Comparison of ENCODE assay signal across 20 cellular contexts in genomic region chr5:176883700-176884570, GRCh38. TPM values are rescaled to one million over a fixed set of nuclear protein-coding genes. Genes with fewer than 3 reads are reported as not detected.
DNase-seq lines count a peak whose midpoint lies in the region; ATAC-seq and TF ChIP-seq lines count a peak whose summit lies in the region.
"Had no signal": no experiment of that assay in that cellular context is flagged by ENCODE, and none has a peak within 500 bp of the region (broad histone marks: within the 10 kb centered on the region; RNA-seq: fewer than 3 reads in every experiment).

No MANE protein-coding gene starts in this region.

- H3K4me1 Mint-ChIP-seq in glutamatergic neuron (ENCODE audit: low read depth, unreplicated experiment), result peaks cover 9% of the 10 kb centered on the region

- no peak overlapping the region for H3K4me3 Mint-ChIP-seq in glutamatergic neuron (ENCODE audit: unreplicated experiment)
- H3K4me3 Mint-ChIP-seq: CD14-positive monocyte had no signal

- peaks cover 4% of the 10 kb centered on the region for H3K36me3 Mint-ChIP-seq in glutamatergic neuron (ENCODE audit: unreplicated experiment)

- H3K27ac Mint-ChIP-seq in glutamatergic neuron (ENCODE audit: unreplicated experiment), result peak overlapping the region; percentile 19

- H3K9me3 Mint-ChIP-seq in glutamatergic neuron (ENCODE audit: unreplicated experiment), result peaks cover 10% of the 10 kb centered on the region
- H3K9me3 Mint-ChIP-seq: CD14-positive monocyte had no signal

- ATAC-seq in HG02970 (IDR thresholded peaks at IDR 0.05; ENCODE audit: low FRiP score, unreplicated experiment), result no peak
- ATAC-seq: HepG2, PC-3 had no signal

- DNase-seq in AG08396 (ENCODE audit: low spot score) (peak; percentile 22), SK-N-DZ (ENCODE audit: low spot score) (peak; percentile 69), glutamatergic neuron (no peak), posterior vena cava (ENCODE audit: low spot score) (peak; percentile 64), NCI-H510A (lab: John Stamatoyannopoulos, UW) (no peak), NOMO-1 treated with dmso at 0.1 percent for 144 hours (lab: John Stamatoyannopoulos, UW; ENCODE audit: unreplicated experiment) (no peak), midbrain (lab: John Stamatoyannopoulos, UW) (no peak)
- DNase-seq: DMS 273 treated with DMSO at 0.1 percent for 48 hours, GF-D8, GOT3, NCI-H1436 treated with DMSO at 0.1 percent for 48 hours, NCI-H2029 treated with DMSO at 0.1 percent for 48 hours, NCI-H226, NCI-H526 treated with DMSO at 0.1 percent for 48 hours, PC-3 had no signal

- H3K27me3 Mint-ChIP-seq in glutamatergic neuron (ENCODE audit: unreplicated experiment), result peaks cover 10% of the 10 kb centered on the region

- intact Hi-C loops in posterior vena cava (cut with DNase I), result no loop called here

- TF ChIP-seq CTCF in glutamatergic neuron (IDR thresholded peaks at IDR 0.05; ENCODE audit: partially characterized antibody, unreplicated experiment), result no peak

RNA-seq across cellular contexts. Expression of gene HK3, which starts 15.2 kb away (rescaled TPM):
- 0.29 TPM in 1 of 2 replicates, not detected in the other for polyA plus RNA-seq in SK-N-DZ (2014; cell fraction: cytosol; rRNA removed)
- polyA plus RNA-seq in SK-N-DZ (2014; cell fraction: nucleus; rRNA removed), result 0.17 and 0.43 TPM in 2 replicates
- total RNA-seq in glutamatergic neuron (ENCODE audit: unreplicated experiment) (not detected), posterior vena cava (10 to 100 TPM; 16.9 to 36.2 TPM)
- total RNA-seq: HepG2, M059J, PC-3, SK-MEL-5 had no signal
- polyA plus RNA-seq: HepG2 had no signal

Comparison
In these comparisons a context has a peak if more than half of its experiments do, and no peak if none do; other contexts are left out.
1. DNase-seq: peak in AG08396 (single experiment), SK-N-DZ (single experiment) and posterior vena cava (single experiment); none in glutamatergic neuron (single experiment), NCI-H510A (single experiment), NOMO-1 treated with dmso at 0.1 percent for 144 hours (single experiment) and midbrain (single experiment).
2. RNA of gene HK3, which starts 15.2 kb away (total RNA-seq): 16.9 to 36.2 TPM in posterior vena cava; not detected in glutamatergic neuron (single experiment); every median in the first group is over 10 times any median in the second.